Comparison of ENCODE assay signal across 29 cellular contexts in the genomic region with DNA sequence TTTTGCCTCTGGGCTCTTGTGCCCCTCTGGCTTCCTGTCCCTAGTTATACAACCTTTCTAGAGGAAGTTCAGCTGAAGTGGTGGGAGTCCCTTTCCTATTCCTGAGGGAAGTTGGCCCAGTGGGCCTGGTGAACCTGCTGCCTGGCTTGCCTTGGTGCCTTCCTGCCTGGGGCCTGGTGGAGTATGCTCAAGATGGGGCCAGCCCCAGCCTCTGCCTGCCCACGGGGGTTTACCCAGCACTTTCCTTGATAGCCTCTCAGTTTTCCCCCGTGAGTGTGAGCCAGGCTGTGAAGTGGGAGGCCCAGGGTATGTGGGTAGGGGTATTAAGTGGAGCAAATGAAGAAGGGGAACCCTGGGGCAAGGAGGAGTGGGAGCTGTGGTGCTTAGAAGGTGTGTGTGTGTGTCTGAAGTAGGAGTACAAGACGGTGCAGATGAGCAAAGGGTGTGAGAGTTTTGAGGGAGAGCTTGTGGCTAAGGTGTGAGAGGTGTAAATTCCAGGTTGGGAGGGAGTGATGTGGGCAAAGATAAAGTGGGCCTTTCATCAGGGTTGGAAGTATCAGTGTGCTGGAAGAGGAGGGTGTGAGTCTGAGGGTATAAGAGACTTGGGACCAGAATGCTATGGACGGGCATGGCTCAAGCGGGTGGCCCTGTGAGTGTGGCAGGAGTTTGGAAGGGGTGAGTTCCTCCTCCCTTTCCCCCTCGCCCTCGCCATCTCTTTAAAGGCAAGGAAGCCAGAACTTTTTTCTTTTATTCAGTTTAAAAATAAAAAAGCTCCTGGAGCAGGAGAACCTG. TPM values are rescaled to one million over a fixed set of nuclear protein-coding genes. Genes with fewer than 3 reads are reported as not detected.
DNase-seq lines count a peak whose midpoint lies in the region; ATAC-seq and TF ChIP-seq lines count a peak whose summit lies in the region.
"Had no signal": no experiment of that assay in that cellular context is flagged by ENCODE, and none has a peak within 500 bp of the region (broad histone marks: within the 10 kb centered on the region; RNA-seq: fewer than 3 reads in every experiment).

No MANE protein-coding gene starts in this region.

- BruUV-seq in Caco-2 (replicated peaks; lab: Mats Ljungman, UMichigan) (no TSS peak), MCF 10A (replicated peaks; lab: Mats Ljungman, UMichigan) (no TSS peak)

- H3K27me3 ChIP-seq in Caco-2 (replicated peaks; ENCODE audit: control insufficient read depth, insufficient read depth, low read length) (no peaks in the 10 kb centered on the region), H7 (ENCODE audit: control insufficient read depth, insufficient read depth, low read length) (peaks cover 100% of the 10 kb centered on the region)

- H3K9me3 Mint-ChIP-seq in Caco-2 (ENCODE audit: unreplicated experiment) (no peaks in the 10 kb centered on the region), nephron (no peaks in the 10 kb centered on the region), chondrocyte (ENCODE audit: low read depth) (no peaks in the 10 kb centered on the region), MCF 10A (ENCODE audit: unreplicated experiment) (no peaks in the 10 kb centered on the region)
- H3K9me3 Mint-ChIP-seq in effector memory CD8-positive, alpha-beta T cell, result no peaks in the 10 kb centered on the region
- H3K9me3 Mint-ChIP-seq: stimulated activated memory B cell treated with anti-CD40 and anti-IgM and Interleukin-4, amounts not matched to agents 10 μg/mL and 1 μg/mL and 100 μg/mL, for 72 hours had no signal

- DNase-seq in Caco-2, result no peak
- peak; percentile 43 for DNase-seq in H7
- DNase-seq in effector memory CD8-positive, alpha-beta T cell, result no peak
- no peak for DNase-seq in chondrocyte (ENCODE audit: low spot score)
- no peak for DNase-seq in MV-4-11 (lab: John Stamatoyannopoulos, UW)
- DNase-seq in MCF 10A (ENCODE audit: unreplicated experiment), result no peak
- DNase-seq: activated CD4-positive, alpha-beta T cell treated with anti-CD3 and anti-CD28 coated beads, Interleukin-2, amount 50 U/mL, for 1 hour; activated effector memory CD4-positive, alpha-beta T cell treated with Interleukin-2 at 50 U/mL for 16 hours; amniotic stem cell; dermis blood vessel endothelial cell; DMS79; NCI-H1105 treated with DMSO at 0.1 percent for 48 hours; NCI-H2029; NCI-H2227 treated with DMSO at 0.1 percent for 48 hours; occipital lobe; small intestine; stimulated activated CD4-positive, alpha-beta T cell treated with anti-CD3 and anti-CD28 coated beads, Interleukin-2, amount 100 ng/mL, for 24 hours; WERI-Rb-1 had no signal

- peaks cover 6% of the 10 kb centered on the region for H3K27me3 Mint-ChIP-seq in Caco-2 (ENCODE audit: insufficient read depth, unreplicated experiment)
- peaks cover 81 to 100% of the 10 kb centered on the region in 2 donors for H3K27me3 Mint-ChIP-seq in effector memory CD8-positive, alpha-beta T cell
- peaks cover 100% of the 10 kb centered on the region for H3K27me3 Mint-ChIP-seq in nephron (ENCODE audit: low read depth)
- peaks cover 85% of the 10 kb centered on the region for H3K27me3 Mint-ChIP-seq in chondrocyte (ENCODE audit: low read depth)
- H3K27me3 Mint-ChIP-seq in MCF 10A (ENCODE audit: insufficient read depth, unreplicated experiment), result peaks cover 82% of the 10 kb centered on the region

- H3K4me1 ChIP-seq in Caco-2, result peaks cover 21% of the 10 kb centered on the region

- H3K27ac Mint-ChIP-seq in Caco-2 (ENCODE audit: unreplicated experiment), result peak overlapping the region; percentile 6
- peak overlapping the region in 1 of 2 donors; percentile 4 for H3K27ac Mint-ChIP-seq in effector memory CD8-positive, alpha-beta T cell
- peak overlapping the region; percentile 76 to 97 (median 79) for H3K27ac Mint-ChIP-seq in nephron
- H3K27ac Mint-ChIP-seq in chondrocyte (ENCODE audit: unreplicated experiment), result no peak overlapping the region
- H3K27ac Mint-ChIP-seq in MCF 10A (ENCODE audit: low read depth, unreplicated experiment), result no peak overlapping the region
- H3K27ac Mint-ChIP-seq: stimulated activated memory B cell treated with anti-CD40 and anti-IgM and Interleukin-4, amounts not matched to agents 10 μg/mL and 1 μg/mL and 100 μg/mL, for 72 hours had no signal

- POLR2A ChIA-PET in Caco-2 (lab: Charles Lee) (no interaction called here), MCF 10A (lab: Yijun Ruan, JAX) (interaction anchor here (0.8 kb wide), 1 partner anchor 9 kb away, joined by 3 read pairs; no protein-coding TSS in a partner anchor)

- H3K36me3 ChIP-seq in Caco-2 (ENCODE audit: control insufficient read depth, insufficient read depth, low read length) (no peaks in the 10 kb centered on the region), H7 (replicated peaks; ENCODE audit: control insufficient read depth, insufficient read depth, low read length) (no peaks in the 10 kb centered on the region)
- H3K36me3 ChIP-seq: BLaER1, cardiac muscle cell, HAP-1, vagina, WERI-Rb-1 had no signal

- H3K4me3 Mint-ChIP-seq in Caco-2 (ENCODE audit: unreplicated experiment) (no peak overlapping the region), nephron (peak overlapping the region; percentile 84 to 87 (median 86)), chondrocyte (ENCODE audit: unreplicated experiment) (no peak overlapping the region), MCF 10A (ENCODE audit: unreplicated experiment) (no peak overlapping the region)
- peak overlapping the region; percentile 4 to 51 for H3K4me3 Mint-ChIP-seq in effector memory CD8-positive, alpha-beta T cell
- H3K4me3 Mint-ChIP-seq: stimulated activated memory B cell treated with anti-CD40 and anti-IgM and Interleukin-4, amounts not matched to agents 10 μg/mL and 1 μg/mL and 100 μg/mL, for 72 hours had no signal

- no peak for ATAC-seq in effector memory CD8-positive, alpha-beta T cell (replicated peaks)
- no peak for ATAC-seq in GM19324 (IDR thresholded peaks at IDR 0.05; ENCODE audit: low FRiP score, unreplicated experiment)
- ATAC-seq: stimulated activated memory B cell treated with anti-CD40 and anti-IgM and Interleukin-4, amounts not matched to agents 10 μg/mL and 1 μg/mL and 100 μg/mL, for 72 hours had no signal

- H3K4me3 ChIP-seq in Caco-2 (ENCODE audit: low read depth, low read length), result no peak overlapping the region
- no peak overlapping the region for H3K4me3 ChIP-seq in H7 (ENCODE audit: insufficient read depth, low read depth, low read length)
- H3K4me3 ChIP-seq: BLaER1, cardiac muscle cell, HAP-1, vagina had no signal

- CTCF ChIA-PET in Caco-2 (lab: Charles Lee) (interaction anchor here (0.6 kb wide), 2 partner anchors 49 to 89 kb away, joined by 4 to 6 read pairs; no protein-coding TSS in a partner anchor), MCF 10A (lab: Yijun Ruan, JAX) (interaction anchor here (0.6 to 1.7 kb wide), 2 partner anchors 9 to 300 kb away, joined by 3 to 6 read pairs; no protein-coding TSS in a partner anchor)

- H3K9me3 ChIP-seq in Caco-2, result no peaks in the 10 kb centered on the region
- H3K9me3 ChIP-seq: HAP-1, vagina had no signal

- intact Hi-C loops in Caco-2 (cut with micrococcal nuclease; ENCODE audit: unreplicated experiment), result no loop called here
- intact Hi-C loops in MCF 10A (cut with micrococcal nuclease), result no loop called here

- no peak for TF ChIP-seq CTCF in Caco-2 (IDR thresholded peaks at IDR 0.05; ENCODE audit: insufficient read depth in 1 of 2, low read depth in 1 of 2, low read length in 1 of 2, severe bottlenecking in 1 of 2, unreplicated experiment in 1 of 2)
- no peak for TF ChIP-seq CTCF in nephron (IDR thresholded peaks at IDR 0.05; ENCODE audit: unreplicated experiment in 3 of 3)
- TF ChIP-seq CTCF in chondrocyte (IDR thresholded peaks at IDR 0.05), result no peak
- TF ChIP-seq CTCF in MCF 10A (IDR thresholded peaks at IDR 0.05; ENCODE audit: unreplicated experiment), result no peak

- peaks cover 44% of the 10 kb centered on the region for H3K4me1 Mint-ChIP-seq in Caco-2 (ENCODE audit: low read depth, unreplicated experiment)
- H3K4me1 Mint-ChIP-seq in effector memory CD8-positive, alpha-beta T cell (ENCODE audit: low read depth in 2 of 2), result peaks cover 26 to 47% of the 10 kb centered on the region in 2 donors
- peaks cover 37% of the 10 kb centered on the region for H3K4me1 Mint-ChIP-seq in nephron
- peaks cover 31% of the 10 kb centered on the region for H3K4me1 Mint-ChIP-seq in chondrocyte (ENCODE audit: low read depth)
- H3K4me1 Mint-ChIP-seq in MCF 10A (ENCODE audit: insufficient read depth, unreplicated experiment), result peaks cover 7% of the 10 kb centered on the region

- H3K36me3 Mint-ChIP-seq in Caco-2 (ENCODE audit: insufficient read depth, unreplicated experiment), result peaks cover 7% of the 10 kb centered on the region
- H3K36me3 Mint-ChIP-seq in effector memory CD8-positive, alpha-beta T cell (ENCODE audit: insufficient read depth), result no peaks in the 10 kb centered on the region
- no peaks in the 10 kb centered on the region for H3K36me3 Mint-ChIP-seq in nephron (ENCODE audit: low read depth)
- peaks cover 2% of the 10 kb centered on the region for H3K36me3 Mint-ChIP-seq in chondrocyte (ENCODE audit: low read depth)
- no peaks in the 10 kb centered on the region for H3K36me3 Mint-ChIP-seq in MCF 10A (ENCODE audit: insufficient read depth, unreplicated experiment)
- H3K36me3 Mint-ChIP-seq: stimulated activated memory B cell treated with anti-CD40 and anti-IgM and Interleukin-4, amounts not matched to agents 10 μg/mL and 1 μg/mL and 100 μg/mL, for 72 hours had no signal

RNA-seq across cellular contexts. Expression of a gene that starts 10.9 kb away (rescaled TPM):
- total RNA-seq in Caco-2 (2022) (0.30 and 0.45 TPM in 2 replicates), chondrocyte (0.62 to 0.87 TPM in 2 of 3 replicates, not detected in the other), MCF 10A (2022) (not detected in 2 replicates)
- total RNA-seq in H7 (2014; rRNA removed; shearing (Covaris generic)), result 0.10 TPM in 1 of 2 replicates, not detected in the other
- total RNA-seq: cardiac muscle cell, endothelial cell of umbilical vein, LHCN-M2, lung microvascular endothelial cell, occipital lobe, temporal lobe, vagina had no signal

Comparison
In these comparisons a context has a peak if more than half of its experiments do, and no peak if none do; other contexts are left out.
1. H3K27ac Mint-ChIP-seq: peak in Caco-2 (single experiment) and nephron (3 of 3); none in chondrocyte (single experiment) and MCF 10A (single experiment).
2. H3K4me3 Mint-ChIP-seq: peak in effector memory CD8-positive, alpha-beta T cell (2 of 2) and nephron (3 of 3); none in Caco-2 (single experiment), chondrocyte (single experiment) and MCF 10A (single experiment).